In the genomic region with DNA sequence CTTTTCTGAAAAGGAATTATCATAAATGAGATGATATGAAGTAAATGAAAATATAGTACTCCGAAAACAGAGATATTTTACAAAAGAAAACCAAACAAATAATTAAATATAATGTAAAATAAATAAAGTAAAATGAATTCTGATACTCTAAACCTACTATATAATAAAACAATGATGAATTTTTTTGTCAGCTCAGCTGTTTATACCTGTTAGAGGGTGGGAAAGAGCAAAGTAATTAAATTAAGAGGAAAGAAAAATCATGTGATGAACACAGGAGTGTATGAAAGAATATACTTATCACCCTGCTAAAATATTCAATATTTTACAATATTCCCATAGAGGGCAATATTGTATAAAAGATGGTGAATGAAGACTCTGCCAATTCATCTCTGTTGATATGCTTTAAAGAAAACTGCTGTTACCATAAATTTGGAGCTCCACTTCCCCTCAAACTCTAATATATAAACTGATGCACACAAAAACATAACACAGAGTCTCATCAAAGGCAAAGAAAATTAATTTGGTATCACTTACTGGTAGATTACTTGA, we compare ENCODE assay signal across 18 cellular contexts. TPM values are rescaled to one million over a fixed set of nuclear protein-coding genes. Genes with fewer than 3 reads are reported as not detected.
DNase-seq lines count a peak whose midpoint lies in the region; ATAC-seq and TF ChIP-seq lines count a peak whose summit lies in the region.
"Had no signal": no experiment of that assay in that cellular context is flagged by ENCODE, and none has a peak within 500 bp of the region (broad histone marks: within the 10 kb centered on the region; RNA-seq: fewer than 3 reads in every experiment).

No MANE protein-coding gene starts in this region.

- ATAC-seq in left lobe of liver (peak; percentile 41), GM21717 (IDR thresholded peaks at IDR 0.05; ENCODE audit: unreplicated experiment) (no peak)
- ATAC-seq: heart left ventricle, left colon, Panc1 had no signal

- H3K27ac ChIP-seq in OCI-LY1 (ENCODE audit: low read depth, low read length, poor library complexity, severe bottlenecking): no peak overlapping the region
- H3K27ac ChIP-seq: heart left ventricle, sigmoid colon had no signal

- no peaks in the 10 kb centered on the region for H3K9me2 ChIP-seq in OCI-LY1 (ENCODE audit: low read depth, low read length)

- no peaks in the 10 kb centered on the region for H4K20me1 ChIP-seq in OCI-LY1 (ENCODE audit: insufficient read depth, low read length)

- H3K79me2 ChIP-seq in OCI-LY1 (ENCODE audit: insufficient read depth, low read length): no peaks in the 10 kb centered on the region

- no peak overlapping the region for H2AFZ ChIP-seq in OCI-LY1 (ENCODE audit: low read length)

- peak; percentile 9 for DNase-seq in COLO829 (ENCODE audit: low spot score)
- peak; percentile 26 to 29 for DNase-seq in Kasumi-1 (lab: John Stamatoyannopoulos, UW)
- no peak for DNase-seq in left lobe of liver (ENCODE audit: low spot score)
- no peak for DNase-seq in BE2C
- DNase-seq in DMS114 treated with DMSO at 0.1 percent for 48 hours (lab: John Stamatoyannopoulos, UW; ENCODE audit: unreplicated experiment): no peak
- no peak for DNase-seq in germinal center (ENCODE audit: low spot score)
- DNase-seq: activated CD4-positive, alpha-beta memory T cell treated with anti-CD3 and anti-CD28 coated beads for 36 hours; CD4-positive, alpha-beta memory T cell; heart left ventricle; left colon; naive B cell; NCI-H1048; sigmoid colon; T1000 had no signal

- H3F3A ChIP-seq in OCI-LY1 (ENCODE audit: insufficient read depth, low read length): no peaks in the 10 kb centered on the region

- H3K4me1 ChIP-seq in OCI-LY1 (ENCODE audit: insufficient read depth, low read length, severe bottlenecking) (no peaks in the 10 kb centered on the region), BE2C (no peaks in the 10 kb centered on the region)
- H3K4me1 ChIP-seq: heart left ventricle, sigmoid colon had no signal

- H3K4me3 ChIP-seq in OCI-LY1 (ENCODE audit: low read depth, low read length, poor library complexity, severe bottlenecking) (no peak overlapping the region), BE2C (ENCODE audit: low read depth, low read length) (no peak overlapping the region)
- H3K4me3 ChIP-seq: heart left ventricle, sigmoid colon had no signal

- H3K36me3 ChIP-seq in OCI-LY1 (ENCODE audit: insufficient read depth, low read length) (no peaks in the 10 kb centered on the region), BE2C (no peaks in the 10 kb centered on the region)
- H3K36me3 ChIP-seq: heart left ventricle, sigmoid colon had no signal

- H3K9ac ChIP-seq in OCI-LY1 (ENCODE audit: low read length): no peak overlapping the region

- no peak overlapping the region for H3K4me2 ChIP-seq in OCI-LY1 (ENCODE audit: low read length)

- no peaks in the 10 kb centered on the region for H3K27me3 ChIP-seq in OCI-LY1 (ENCODE audit: insufficient read depth, low read length)
- no peaks in the 10 kb centered on the region for H3K27me3 ChIP-seq in BE2C
- H3K27me3 ChIP-seq: heart left ventricle, sigmoid colon had no signal

- TF ChIP-seq CTCF in OCI-LY1 (IDR thresholded peaks at IDR 0.05; ENCODE audit: low read length) (peak; percentile 19; the same call in 1 of the 2 replicates), BE2C (IDR thresholded peaks at IDR 0.05; ENCODE audit: low read depth, low read length) (no peak)

- no peaks in the 10 kb centered on the region for H3K9me3 ChIP-seq in OCI-LY1 (ENCODE audit: low read length)
- no peaks in the 10 kb centered on the region for H3K9me3 ChIP-seq in BE2C
- H3K9me3 ChIP-seq: heart left ventricle, sigmoid colon had no signal

RNA-seq across cellular contexts. Expression of gene NDST4, which starts 6.5 kb away (rescaled TPM):
- not detected for total RNA-seq in left lobe of liver
- not detected for polyA plus RNA-seq in BE2C (2012; ENCODE audit: insufficient read depth, insufficient read length, low read depth)
- total RNA-seq: activated CD4-positive, alpha-beta memory T cell treated with anti-CD3 and anti-CD28 coated beads for 36 hours; bronchial epithelial cell; CD4-positive, alpha-beta memory T cell; heart left ventricle had no signal
- polyA plus RNA-seq: CD4-positive, alpha-beta memory T cell; heart left ventricle had no signal

Comparison
In these comparisons a context has a peak if more than half of its experiments do, and no peak if none do; other contexts are left out.
1. DNase-seq: peak in COLO829 (single experiment) and Kasumi-1 (2 of 2); none in left lobe of liver (single experiment), BE2C (single experiment), DMS114 treated with DMSO at 0.1 percent for 48 hours (single experiment) and germinal center (single experiment).